17 cellular contexts compared by ENCODE assay signal in genomic region chr7:147595076-147595475, GRCh38.
DNase-seq lines count a peak whose midpoint lies in the region; ATAC-seq and TF ChIP-seq lines count a peak whose summit lies in the region.
"Had no signal": no experiment of that assay in that cellular context is flagged by ENCODE, and none has a peak within 500 bp of the region (broad histone marks: within the 10 kb centered on the region; RNA-seq: fewer than 3 reads in every experiment).

No MANE protein-coding gene starts in this region.

- POLR2A ChIA-PET in SK-N-SH (lab: Yijun Ruan, JAX): no interaction called here
- POLR2A ChIA-PET in activated CD4-positive, alpha-beta T cell treated with anti-CD3 and anti-CD28 coated beads, Interleukin-2, amount 10 ng/mL, durations not matched to agents 7 days and 5 days (lab: Charles Lee): no interaction called here
- POLR2A ChIA-PET in activated CD4-positive, alpha-beta memory T cell treated with anti-CD3 and anti-CD28 coated beads, Interleukin-2, amount 10 ng/mL, durations not matched to agents 7 days and 5 days (lab: Charles Lee): no interaction called here

- CTCF ChIA-PET in SK-N-SH (lab: Yijun Ruan, JAX): interaction anchor here (0.6 to 1.4 kb wide), 2 partner anchors 163 to 471 kb away, joined by 3 to 4 read pairs; no protein-coding TSS in a partner anchor
- CTCF ChIA-PET in activated CD4-positive, alpha-beta T cell treated with anti-CD3 and anti-CD28 coated beads, Interleukin-2, amount 10 ng/mL, durations not matched to agents 7 days and 5 days (lab: Charles Lee): no interaction called here
- CTCF ChIA-PET in activated CD4-positive, alpha-beta memory T cell treated with anti-CD3 and anti-CD28 coated beads, Interleukin-2, amount 10 ng/mL, durations not matched to agents 7 days and 5 days (lab: Charles Lee): no interaction called here

- TF ChIP-seq CTCF in SK-N-SH (IDR thresholded peaks at IDR 0.05) (no peak), smooth muscle cell (IDR thresholded peaks at IDR 0.05; ENCODE audit: borderline replicate concordance, insufficient read depth, poor library complexity, severe bottlenecking) (no peak)

- no peaks in the 10 kb centered on the region for H4K20me1 ChIP-seq in GM23248 (ENCODE audit: insufficient read depth)
- H4K20me1 ChIP-seq in SK-N-SH (ENCODE audit: insufficient read depth): no peaks in the 10 kb centered on the region
- H4K20me1 ChIP-seq in smooth muscle cell (ENCODE audit: low read depth): no peaks in the 10 kb centered on the region

- H3K9ac ChIP-seq in GM23248 (no peak overlapping the region), SK-N-SH (no peak overlapping the region), smooth muscle cell (ENCODE audit: low read depth) (no peak overlapping the region)
- H3K9ac ChIP-seq: KMS-11 had no signal

- TF ChIP-seq RAD21 in SK-N-SH (IDR thresholded peaks at IDR 0.05; ENCODE audit: low read length): no peak

- no peaks in the 10 kb centered on the region for H3K4me1 Mint-ChIP-seq in activated CD4-positive, alpha-beta T cell treated with anti-CD3 and anti-CD28 coated beads, Interleukin-2, amount 10 ng/mL, durations not matched to agents 7 days and 5 days
- no peaks in the 10 kb centered on the region for H3K4me1 Mint-ChIP-seq in activated CD4-positive, alpha-beta memory T cell treated with anti-CD3 and anti-CD28 coated beads, Interleukin-2, amount 10 ng/mL, durations not matched to agents 7 days and 5 days

- H3K27me3 Mint-ChIP-seq in activated CD4-positive, alpha-beta T cell treated with anti-CD3 and anti-CD28 coated beads, Interleukin-2, amount 10 ng/mL, durations not matched to agents 7 days and 5 days: no peaks in the 10 kb centered on the region
- H3K27me3 Mint-ChIP-seq in activated CD4-positive, alpha-beta memory T cell treated with anti-CD3 and anti-CD28 coated beads, Interleukin-2, amount 10 ng/mL, durations not matched to agents 7 days and 5 days: no peaks in the 10 kb centered on the region
- H3K27me3 Mint-ChIP-seq: CD4-positive, alpha-beta T cell had no signal

- 0 to 3% methylated on average over 1 of the region's 1 CpG for WGBS in GM23248 (ENCODE audit: low coverage in 1 of 2, low lambda C conversion rate in 2 of 2, missing lambda C conversion rate in 2 of 2), 2 experiments
- 54% methylated on average over 1 of the region's 1 CpG for WGBS in SK-N-SH (ENCODE audit: low lambda C conversion rate)
- WGBS in smooth muscle cell (ENCODE audit: low lambda C conversion rate): 10% methylated on average over 1 of the region's 1 CpG

- H3K4me2 ChIP-seq in GM23248 (ENCODE audit: unreplicated experiment) (no peak overlapping the region), SK-N-SH (no peak overlapping the region), smooth muscle cell (peak overlapping the region; percentile 58)
- H3K4me2 ChIP-seq: KMS-11 had no signal

- H3K36me3 Mint-ChIP-seq in activated CD4-positive, alpha-beta T cell treated with anti-CD3 and anti-CD28 coated beads, Interleukin-2, amount 10 ng/mL, durations not matched to agents 7 days and 5 days (ENCODE audit: low read depth): no peaks in the 10 kb centered on the region
- no peaks in the 10 kb centered on the region for H3K36me3 Mint-ChIP-seq in activated CD4-positive, alpha-beta memory T cell treated with anti-CD3 and anti-CD28 coated beads, Interleukin-2, amount 10 ng/mL, durations not matched to agents 7 days and 5 days (ENCODE audit: low read depth)

- H2AFZ ChIP-seq in GM23248: no peak overlapping the region
- peak overlapping the region; percentile 18; the same call in 1 of the 2 replicates for H2AFZ ChIP-seq in SK-N-SH (ENCODE audit: low read depth)
- peak overlapping the region; percentile 15 for H2AFZ ChIP-seq in smooth muscle cell (ENCODE audit: low read depth)

- H3K27ac ChIP-seq in GM23248 (no peak overlapping the region), SK-N-SH (ENCODE audit: low read depth in 2 of 2, low read length in 1 of 2) (peak overlapping the region in 1 of 2 experiments; percentile 13; a peak in 1 of 4 replicates), smooth muscle cell (ENCODE audit: low read depth) (peak overlapping the region; percentile 38)
- H3K27ac ChIP-seq: C4-2B, HL-60, KMS-11 had no signal

- H3K4me1 ChIP-seq in GM23248 (ENCODE audit: insufficient read depth) (no peaks in the 10 kb centered on the region), SK-N-SH (ENCODE audit: control insufficient read depth in 1 of 2, insufficient read depth in 2 of 2, low read depth in 1 of 2, low read length in 1 of 2) (no peaks in the 10 kb centered on the region; a peak in 3 of 4 replicates), smooth muscle cell (ENCODE audit: low read depth) (no peaks in the 10 kb centered on the region)
- H3K4me1 ChIP-seq: Caco-2 had no signal

- H3K27me3 ChIP-seq in GM23248 (replicated peaks; ENCODE audit: insufficient read depth) (no peaks in the 10 kb centered on the region), SK-N-SH (ENCODE audit: insufficient read depth) (no peaks in the 10 kb centered on the region), smooth muscle cell (ENCODE audit: low read depth) (no peaks in the 10 kb centered on the region)

- in situ Hi-C loops in GM23248 (cut with MboI): no loop called here

- TF ChIP-seq EP300 in SK-N-SH (IDR thresholded peaks at IDR 0.05; ENCODE audit: borderline replicate concordance in 1 of 2, low read depth in 1 of 2, low read length in 1 of 2): no peak

- ATAC-seq in HG02588 (IDR thresholded peaks at IDR 0.05; ENCODE audit: unreplicated experiment): no peak

- H3K27ac Mint-ChIP-seq in activated CD4-positive, alpha-beta T cell treated with anti-CD3 and anti-CD28 coated beads, Interleukin-2, amount 10 ng/mL, durations not matched to agents 7 days and 5 days: no peak overlapping the region
- H3K27ac Mint-ChIP-seq in activated CD4-positive, alpha-beta memory T cell treated with anti-CD3 and anti-CD28 coated beads, Interleukin-2, amount 10 ng/mL, durations not matched to agents 7 days and 5 days: no peak overlapping the region
- H3K27ac Mint-ChIP-seq: CD4-positive, alpha-beta T cell had no signal

- H3K36me3 ChIP-seq in GM23248 (ENCODE audit: low read depth) (no peaks in the 10 kb centered on the region), SK-N-SH (replicated peaks in 1 of 2; ENCODE audit: control insufficient read depth in 1 of 2, insufficient read depth in 2 of 2, low read length in 1 of 2) (no peaks in the 10 kb centered on the region), smooth muscle cell (ENCODE audit: low read depth) (no peaks in the 10 kb centered on the region)

- H3K4me3 ChIP-seq in GM23248: no peak overlapping the region
- H3K4me3 ChIP-seq in SK-N-SH (ENCODE audit: low read depth in 2 of 2, low read length in 1 of 2): no peak overlapping the region
- H3K4me3 ChIP-seq in smooth muscle cell: no peak overlapping the region

- H3K9me2 ChIP-seq in GM23248 (ENCODE audit: insufficient read depth) (no peaks in the 10 kb centered on the region), SK-N-SH (no peaks in the 10 kb centered on the region)

- H3F3A ChIP-seq in GM23248 (ENCODE audit: insufficient read depth) (no peaks in the 10 kb centered on the region), SK-N-SH (replicated peaks; ENCODE audit: insufficient read depth) (no peaks in the 10 kb centered on the region), smooth muscle cell (ENCODE audit: low read depth) (peaks cover 11% of the 10 kb centered on the region)

- no peaks in the 10 kb centered on the region for H3K9me3 ChIP-seq in GM23248 (ENCODE audit: low read depth)
- H3K9me3 ChIP-seq in SK-N-SH: no peaks in the 10 kb centered on the region
- no peaks in the 10 kb centered on the region for H3K9me3 ChIP-seq in smooth muscle cell (replicated peaks; ENCODE audit: low read depth)
- H3K9me3 ChIP-seq: Caco-2 had no signal

- H3K4me3 Mint-ChIP-seq in activated CD4-positive, alpha-beta T cell treated with anti-CD3 and anti-CD28 coated beads, Interleukin-2, amount 10 ng/mL, durations not matched to agents 7 days and 5 days: no peak overlapping the region
- H3K4me3 Mint-ChIP-seq in activated CD4-positive, alpha-beta memory T cell treated with anti-CD3 and anti-CD28 coated beads, Interleukin-2, amount 10 ng/mL, durations not matched to agents 7 days and 5 days: no peak overlapping the region
- H3K4me3 Mint-ChIP-seq: CD4-positive, alpha-beta T cell had no signal

- no peaks in the 10 kb centered on the region for H3K79me2 ChIP-seq in GM23248 (ENCODE audit: insufficient read depth)
- no peaks in the 10 kb centered on the region for H3K79me2 ChIP-seq in SK-N-SH (ENCODE audit: insufficient read depth)
- no peaks in the 10 kb centered on the region for H3K79me2 ChIP-seq in smooth muscle cell (ENCODE audit: low read depth)

- DNase-seq in EL (peak; percentile 5), GM23248 (peak; percentile 15), SK-N-SH (no peak), smooth muscle cell (lab: John Stamatoyannopoulos, UW; ENCODE audit: unreplicated experiment) (no peak)
- DNase-seq in activated CD4-positive, alpha-beta T cell treated with anti-CD3 and anti-CD28 coated beads, Interleukin-2, amount 10 ng/mL, durations not matched to agents 7 days and 5 days: no peak
- DNase-seq in activated CD4-positive, alpha-beta memory T cell treated with anti-CD3 and anti-CD28 coated beads, Interleukin-2, amount 10 ng/mL, durations not matched to agents 7 days and 5 days: no peak
- DNase-seq: ACHN; AML-193; Caco-2; CD4-positive, alpha-beta T cell; GF-D8; GOT3; H7 had no signal

- H3K9me3 Mint-ChIP-seq in activated CD4-positive, alpha-beta T cell treated with anti-CD3 and anti-CD28 coated beads, Interleukin-2, amount 10 ng/mL, durations not matched to agents 7 days and 5 days: peaks cover 9% of the 10 kb centered on the region
- H3K9me3 Mint-ChIP-seq in activated CD4-positive, alpha-beta memory T cell treated with anti-CD3 and anti-CD28 coated beads, Interleukin-2, amount 10 ng/mL, durations not matched to agents 7 days and 5 days: peaks cover 14% of the 10 kb centered on the region

TF ChIP-seq in SK-N-SH, 30 proteins besides CTCF, POLR2A, EP300 and RAD21:
- TF ChIP-seq, protein P1, sequence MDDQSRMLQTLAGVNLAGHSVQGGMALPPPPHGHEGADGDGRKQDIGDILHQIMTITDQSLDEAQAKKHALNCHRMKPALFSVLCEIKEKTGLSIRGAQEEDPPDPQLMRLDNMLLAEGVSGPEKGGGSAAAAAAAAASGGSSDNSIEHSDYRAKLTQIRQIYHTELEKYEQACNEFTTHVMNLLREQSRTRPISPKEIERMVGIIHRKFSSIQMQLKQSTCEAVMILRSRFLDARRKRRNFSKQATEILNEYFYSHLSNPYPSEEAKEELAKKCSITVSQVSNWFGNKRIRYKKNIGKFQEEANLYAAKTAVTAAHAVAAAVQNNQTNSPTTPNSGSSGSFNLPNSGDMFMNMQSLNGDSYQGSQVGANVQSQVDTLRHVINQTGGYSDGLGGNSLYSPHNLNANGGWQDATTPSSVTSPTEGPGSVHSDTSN (IDR thresholded peaks at IDR 0.05): peak; percentile 29
- TF ChIP-seq FOSL2 (IDR thresholded peaks at IDR 0.05; ENCODE audit: borderline replicate concordance, low read depth): peak; percentile 37; the same call in 1 of the 2 replicates
- TF ChIP-seq, protein P2, sequence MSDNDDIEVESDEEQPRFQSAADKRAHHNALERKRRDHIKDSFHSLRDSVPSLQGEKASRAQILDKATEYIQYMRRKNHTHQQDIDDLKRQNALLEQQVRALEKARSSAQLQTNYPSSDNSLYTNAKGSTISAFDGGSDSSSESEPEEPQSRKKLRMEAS (IDR thresholded peaks at IDR 0.05; ENCODE audit: low read depth): no peak
- no peak for TF ChIP-seq FOXM1 (IDR thresholded peaks at IDR 0.05; ENCODE audit: low read depth)
TF ChIP-seq in SK-N-SH: peak in this region for 2.

Comparison
In these comparisons a context has a peak if more than half of its experiments do, and no peak if none do; other contexts are left out.
1. DNase-seq: peak in EL (single experiment) and GM23248 (single experiment); none in SK-N-SH (single experiment), smooth muscle cell (single experiment), activated CD4-positive, alpha-beta T cell treated with anti-CD3 and anti-CD28 coated beads, Interleukin-2, amount 10 ng/mL, durations not matched to agents 7 days and 5 days (single experiment) and activated CD4-positive, alpha-beta memory T cell treated with anti-CD3 and anti-CD28 coated beads, Interleukin-2, amount 10 ng/mL, durations not matched to agents 7 days and 5 days (single experiment).